In genomic region chr12:59472273-59472672, GRCh38 we compare ENCODE assay signal across 15 cellular contexts.
A peak's percentile ranks its signal among the peaks of the same experiment; 100 is the strongest.
DNase-seq lines count a peak whose midpoint lies in the region; ATAC-seq and TF ChIP-seq lines count a peak whose summit lies in the region.
"Had no signal": no experiment of that assay in that cellular context is flagged by ENCODE, and none has a peak within 500 bp of the region (broad histone marks: within the 10 kb centered on the region; RNA-seq: fewer than 3 reads in every experiment).

No MANE protein-coding gene starts in this region.

- intact Hi-C loops in activated B cell treated with CpG ODN at 0.5 μM for 24 hours (cut with micrococcal nuclease): loop anchor here (1.0 kb wide), 1 partner anchor 12 kb away; no protein-coding TSS in a partner anchor

- DNase-seq in Kasumi-1 (lab: John Stamatoyannopoulos, UW) (peak; percentile 81 to 83), activated B cell treated with CpG ODN at 0.5 μM for 24 hours (no peak), RWPE1 (ENCODE audit: low spot score) (no peak), iPS-NIHi11 (ENCODE audit: low spot score) (no peak), superior temporal gyrus (ENCODE audit: extremely low spot score) (no peak)
- no peak for DNase-seq in activated T-cell treated with anti-CD3 and anti-CD28 coated beads, Interleukin-2, amount 50 U/mL, for 1 hour
- DNase-seq: CD4-positive, CD25-positive, alpha-beta regulatory T cell; effector CD4-positive, alpha-beta T cell; midbrain; NCI-H187 treated with DMSO at 0.1 percent for 48 hours; SHP77 had no signal

- H3K36me3 Mint-ChIP-seq in activated B cell treated with CpG ODN at 0.5 μM for 24 hours (ENCODE audit: low read depth): no peaks in the 10 kb centered on the region
- H3K36me3 Mint-ChIP-seq: activated naive CD4-positive, alpha-beta T cell treated with anti-CD3 and anti-CD28 coated beads, Interleukin-2, amount 50 U/mL, for 24 hours; CD4-positive, CD25-positive, alpha-beta regulatory T cell had no signal

- no peak overlapping the region for H3K27ac Mint-ChIP-seq in activated B cell treated with CpG ODN at 0.5 μM for 24 hours
- H3K27ac Mint-ChIP-seq: activated naive CD4-positive, alpha-beta T cell treated with anti-CD3 and anti-CD28 coated beads, Interleukin-2, amount 50 U/mL, for 24 hours had no signal

- POLR2A ChIA-PET in activated B cell treated with CpG ODN at 0.5 μM for 24 hours (lab: Charles Lee) (interaction anchor here (1.2 to 1.7 kb wide), 2 partner anchors 12 to 124 kb away, joined by 5 to 6 read pairs; partner anchors contain the start of gene SLC16A7), RWPE1 (lab: Yijun Ruan, JAX; ENCODE audit: low non-redundant PET) (no interaction called here)

- H3K9me3 Mint-ChIP-seq in activated B cell treated with CpG ODN at 0.5 μM for 24 hours: peaks cover 8% of the 10 kb centered on the region
- H3K9me3 Mint-ChIP-seq: activated naive CD4-positive, alpha-beta T cell treated with anti-CD3 and anti-CD28 coated beads, Interleukin-2, amount 50 U/mL, for 24 hours had no signal

- H3K27me3 Mint-ChIP-seq in activated B cell treated with CpG ODN at 0.5 μM for 24 hours: no peaks in the 10 kb centered on the region
- H3K27me3 Mint-ChIP-seq: activated naive CD4-positive, alpha-beta T cell treated with anti-CD3 and anti-CD28 coated beads, Interleukin-2, amount 50 U/mL, for 24 hours; CD4-positive, CD25-positive, alpha-beta regulatory T cell had no signal

- peaks cover 17% of the 10 kb centered on the region for H3K4me1 Mint-ChIP-seq in activated B cell treated with CpG ODN at 0.5 μM for 24 hours
- H3K4me1 Mint-ChIP-seq: activated naive CD4-positive, alpha-beta T cell treated with anti-CD3 and anti-CD28 coated beads, Interleukin-2, amount 50 U/mL, for 24 hours; CD4-positive, CD25-positive, alpha-beta regulatory T cell had no signal

- no peak overlapping the region for H3K4me3 Mint-ChIP-seq in activated B cell treated with CpG ODN at 0.5 μM for 24 hours
- H3K4me3 Mint-ChIP-seq: activated naive CD4-positive, alpha-beta T cell treated with anti-CD3 and anti-CD28 coated beads, Interleukin-2, amount 50 U/mL, for 24 hours; CD4-positive, CD25-positive, alpha-beta regulatory T cell had no signal

- CTCF ChIA-PET in activated B cell treated with CpG ODN at 0.5 μM for 24 hours (lab: Charles Lee): no interaction called here
- CTCF ChIA-PET in RWPE1 (lab: Yijun Ruan, JAX): no interaction called here

- no peak overlapping the region for H3K27ac ChIP-seq in RWPE1
- H3K27ac ChIP-seq: skin epidermis had no signal

- TF ChIP-seq CTCF in activated B cell treated with CpG ODN at 0.5 μM for 24 hours (IDR thresholded peaks at IDR 0.05): no peak
- no peak for TF ChIP-seq CTCF in RWPE1 (conservative IDR thresholded peaks at IDR 0.05; ENCODE audit: low read depth)

- ATAC-seq in GM18858 (IDR thresholded peaks at IDR 0.05; ENCODE audit: unreplicated experiment) (peak; percentile 92), HG02588 (IDR thresholded peaks at IDR 0.05; ENCODE audit: unreplicated experiment) (peak; percentile 80), activated B cell treated with CpG ODN at 0.5 μM for 24 hours (ENCODE audit: low read depth) (peak; percentile 71)

Comparison
In these comparisons a context has a peak if more than half of its experiments do, and no peak if none do; other contexts are left out.
1. DNase-seq: peak in Kasumi-1 (2 of 2); none in activated B cell treated with CpG ODN at 0.5 μM for 24 hours (single experiment), RWPE1 (single experiment), iPS-NIHi11 (single experiment), superior temporal gyrus (single experiment) and activated T-cell treated with anti-CD3 and anti-CD28 coated beads, Interleukin-2, amount 50 U/mL, for 1 hour (single experiment).
2. Peak in every context shown above with its lines, with median percentiles within 50 percentile points of each other: ATAC-seq.